Comparison of ENCODE assay signal across 16 cellular contexts in the genomic region with DNA sequence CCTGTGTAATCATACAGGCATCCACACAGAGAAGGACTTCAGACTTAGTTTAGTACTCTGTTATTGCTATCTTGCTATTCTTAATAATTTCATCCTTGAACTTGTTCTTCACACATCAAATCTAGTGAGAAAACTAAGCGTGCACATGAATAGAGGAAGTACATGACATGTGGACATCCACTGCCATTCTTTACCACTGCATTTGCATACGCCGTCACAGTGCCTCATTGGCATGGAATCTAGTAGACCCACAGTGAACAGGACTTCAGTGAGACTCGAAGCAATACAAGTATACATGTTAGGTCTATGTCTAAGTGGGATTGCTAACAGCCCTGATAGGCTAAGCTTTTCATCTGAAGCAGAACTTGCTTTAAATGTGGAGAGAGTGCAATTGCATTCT.
DNase-seq lines count a peak whose midpoint lies in the region; ATAC-seq and TF ChIP-seq lines count a peak whose summit lies in the region.
"Had no signal": no experiment of that assay in that cellular context is flagged by ENCODE, and none has a peak within 500 bp of the region (broad histone marks: within the 10 kb centered on the region; RNA-seq: fewer than 3 reads in every experiment).

No MANE protein-coding gene starts in this region.

- H3K4me3 ChIP-seq in Peyer's patch (no peak overlapping the region), PC-9 (no peak overlapping the region), SK-N-SH (ENCODE audit: low read depth in 2 of 2, low read length in 1 of 2) (no peak overlapping the region)
- H3K4me3 ChIP-seq: sigmoid colon had no signal

- H3K79me2 ChIP-seq in PC-9 (ENCODE audit: low read depth) (no peaks in the 10 kb centered on the region), SK-N-SH (ENCODE audit: insufficient read depth) (no peaks in the 10 kb centered on the region)

- H3K9me3 ChIP-seq in Peyer's patch = no peaks in the 10 kb centered on the region
- H3K9me3 ChIP-seq in PC-9 (ENCODE audit: insufficient read depth, low read depth) = no peaks in the 10 kb centered on the region
- no peaks in the 10 kb centered on the region for H3K9me3 ChIP-seq in SK-N-SH
- H3K9me3 ChIP-seq: BE2C, sigmoid colon had no signal

- H3K27me3 ChIP-seq in Peyer's patch = no peaks in the 10 kb centered on the region
- no peaks in the 10 kb centered on the region for H3K27me3 ChIP-seq in PC-9 (ENCODE audit: insufficient read depth, low read depth)
- no peaks in the 10 kb centered on the region for H3K27me3 ChIP-seq in SK-N-SH (ENCODE audit: insufficient read depth)
- H3K27me3 ChIP-seq: BE2C, brain microvascular endothelial cell, sigmoid colon had no signal

- TF ChIP-seq EP300 in SK-N-SH (IDR thresholded peaks at IDR 0.05; ENCODE audit: borderline replicate concordance in 1 of 2, low read depth in 1 of 2, low read length in 1 of 2) = no peak

- 39% methylated on average over 4 of the region's 4 CpGs for WGBS in SK-N-SH (ENCODE audit: low lambda C conversion rate)

- TF ChIP-seq CTCF in Peyer's patch (IDR thresholded peaks at IDR 0.05) (no peak), PC-9 (conservative IDR thresholded peaks at IDR 0.05) (no peak), SK-N-SH (IDR thresholded peaks at IDR 0.05) (no peak)

- CTCF ChIA-PET in PC-9 (lab: Charles Lee) (no interaction called here), SK-N-SH (lab: Yijun Ruan, JAX) (interaction anchor here (0.9 to 1.5 kb wide), 3 partner anchors 11 to 590 kb away, joined by 3 to 7 read pairs (median 3); no protein-coding TSS in a partner anchor)

- no peak for TF ChIP-seq RAD21 in SK-N-SH (IDR thresholded peaks at IDR 0.05; ENCODE audit: low read length)

- H3K4me2 ChIP-seq in PC-9 = no peak overlapping the region
- no peak overlapping the region for H3K4me2 ChIP-seq in SK-N-SH

- DNase-seq in Peyer's patch (peak in 2 of 3 donors; percentile 61 to 71), PC-9 (no peak), SK-N-SH (no peak), NCI-H1048 (lab: John Stamatoyannopoulos, UW) (no peak)
- DNase-seq: activated CD4-positive, alpha-beta T cell treated with anti-CD3 and anti-CD28 coated beads, Interleukin-2, amount 50 U/mL, for 48 hours; activated effector memory CD4-positive, alpha-beta T cell treated with Interleukin-2 at 50 U/mL for 16 hours; BE2C; brain microvascular endothelial cell; endodermal cell; PC-3; sigmoid colon; T-helper 2 cell had no signal

- H3K36me3 ChIP-seq in Peyer's patch (no peaks in the 10 kb centered on the region), PC-9 (ENCODE audit: low read depth) (no peaks in the 10 kb centered on the region), SK-N-SH (replicated peaks in 1 of 2; ENCODE audit: control insufficient read depth in 1 of 2, insufficient read depth in 2 of 2, low read length in 1 of 2) (no peaks in the 10 kb centered on the region)
- H3K36me3 ChIP-seq: BE2C, brain microvascular endothelial cell, sigmoid colon had no signal

- H4K20me1 ChIP-seq in PC-9 (ENCODE audit: insufficient read depth) (no peaks in the 10 kb centered on the region), SK-N-SH (ENCODE audit: insufficient read depth) (no peaks in the 10 kb centered on the region)

- POLR2A ChIA-PET in PC-9 (lab: Charles Lee; ENCODE audit: unreplicated experiment) (no interaction called here), SK-N-SH (lab: Yijun Ruan, JAX) (no interaction called here)

- no TSS peak for BruUV-seq in PC-9 (replicated peaks; lab: Mats Ljungman, UMichigan)

- no peaks in the 10 kb centered on the region for H3K4me1 ChIP-seq in Peyer's patch
- H3K4me1 ChIP-seq in PC-9 (replicated peaks; ENCODE audit: insufficient read depth) = no peaks in the 10 kb centered on the region
- H3K4me1 ChIP-seq in SK-N-SH (ENCODE audit: control insufficient read depth in 1 of 2, insufficient read depth in 2 of 2, low read depth in 1 of 2, low read length in 1 of 2) = no peaks in the 10 kb centered on the region
- H3K4me1 ChIP-seq: BE2C had no signal

- ATAC-seq in GM18867 (IDR thresholded peaks at IDR 0.05; ENCODE audit: unreplicated experiment) = peak; percentile 96
- ATAC-seq in GM21526 (IDR thresholded peaks at IDR 0.05; ENCODE audit: low FRiP score, unreplicated experiment) = peak; percentile 93
- peak; percentile 77 for ATAC-seq in HG03095 (IDR thresholded peaks at IDR 0.05; ENCODE audit: unreplicated experiment)
- ATAC-seq in HG02973 (IDR thresholded peaks at IDR 0.05; ENCODE audit: unreplicated experiment) = no peak
- ATAC-seq: PC-3 had no signal

- no peak overlapping the region for H3K9ac ChIP-seq in SK-N-SH

- no peak overlapping the region for H3K27ac ChIP-seq in Peyer's patch
- no peak overlapping the region for H3K27ac ChIP-seq in PC-9
- H3K27ac ChIP-seq in SK-N-SH (ENCODE audit: low read depth in 2 of 2, low read length in 1 of 2) = no peak overlapping the region
- H3K27ac ChIP-seq: brain microvascular endothelial cell, sigmoid colon had no signal

- H2AFZ ChIP-seq in PC-9 (no peak overlapping the region), SK-N-SH (ENCODE audit: low read depth) (no peak overlapping the region)

- H3F3A ChIP-seq in PC-9 (ENCODE audit: insufficient read depth, low read depth) (no peaks in the 10 kb centered on the region), SK-N-SH (replicated peaks; ENCODE audit: insufficient read depth) (no peaks in the 10 kb centered on the region)

- no peak for TF ChIP-seq POLR2A in Peyer's patch (IDR thresholded peaks at IDR 0.05)

- no peaks in the 10 kb centered on the region for H3K9me2 ChIP-seq in PC-9 (ENCODE audit: insufficient read depth)
- no peaks in the 10 kb centered on the region for H3K9me2 ChIP-seq in SK-N-SH

- intact Hi-C loops in PC-9 (cut with micrococcal nuclease; ENCODE audit: unreplicated experiment) = no loop called here

TF ChIP-seq in SK-N-SH, 30 proteins besides CTCF, POLR2A, EP300 and RAD21 (continues in another document):
- no peak for TF ChIP-seq SIN3A (IDR thresholded peaks at IDR 0.05; ENCODE audit: borderline replicate concordance, low read depth, low read length)
- TF ChIP-seq TAF1 (IDR thresholded peaks at IDR 0.05; ENCODE audit: borderline replicate concordance, low read depth, low read length) = no peak
- TF ChIP-seq POLR2AphosphoS5 (IDR thresholded peaks at IDR 0.05; ENCODE audit: low read depth, low read length) = no peak
- no peak for TF ChIP-seq JUND (IDR thresholded peaks at IDR 0.05)
- no peak for TF ChIP-seq MEF2A (IDR thresholded peaks at IDR 0.05; ENCODE audit: borderline replicate concordance, low read depth)
- TF ChIP-seq, protein P1, sequence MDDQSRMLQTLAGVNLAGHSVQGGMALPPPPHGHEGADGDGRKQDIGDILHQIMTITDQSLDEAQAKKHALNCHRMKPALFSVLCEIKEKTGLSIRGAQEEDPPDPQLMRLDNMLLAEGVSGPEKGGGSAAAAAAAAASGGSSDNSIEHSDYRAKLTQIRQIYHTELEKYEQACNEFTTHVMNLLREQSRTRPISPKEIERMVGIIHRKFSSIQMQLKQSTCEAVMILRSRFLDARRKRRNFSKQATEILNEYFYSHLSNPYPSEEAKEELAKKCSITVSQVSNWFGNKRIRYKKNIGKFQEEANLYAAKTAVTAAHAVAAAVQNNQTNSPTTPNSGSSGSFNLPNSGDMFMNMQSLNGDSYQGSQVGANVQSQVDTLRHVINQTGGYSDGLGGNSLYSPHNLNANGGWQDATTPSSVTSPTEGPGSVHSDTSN (IDR thresholded peaks at IDR 0.05) = no peak
- no peak for TF ChIP-seq FOSL2 (IDR thresholded peaks at IDR 0.05; ENCODE audit: borderline replicate concordance, low read depth)
- no peak for TF ChIP-seq YY1 (IDR thresholded peaks at IDR 0.05; ENCODE audit: low read depth)
- no peak for TF ChIP-seq FOXJ3 (CRISPR knock-in tag; IDR thresholded peaks at IDR 0.05)
- TF ChIP-seq, protein P2, sequence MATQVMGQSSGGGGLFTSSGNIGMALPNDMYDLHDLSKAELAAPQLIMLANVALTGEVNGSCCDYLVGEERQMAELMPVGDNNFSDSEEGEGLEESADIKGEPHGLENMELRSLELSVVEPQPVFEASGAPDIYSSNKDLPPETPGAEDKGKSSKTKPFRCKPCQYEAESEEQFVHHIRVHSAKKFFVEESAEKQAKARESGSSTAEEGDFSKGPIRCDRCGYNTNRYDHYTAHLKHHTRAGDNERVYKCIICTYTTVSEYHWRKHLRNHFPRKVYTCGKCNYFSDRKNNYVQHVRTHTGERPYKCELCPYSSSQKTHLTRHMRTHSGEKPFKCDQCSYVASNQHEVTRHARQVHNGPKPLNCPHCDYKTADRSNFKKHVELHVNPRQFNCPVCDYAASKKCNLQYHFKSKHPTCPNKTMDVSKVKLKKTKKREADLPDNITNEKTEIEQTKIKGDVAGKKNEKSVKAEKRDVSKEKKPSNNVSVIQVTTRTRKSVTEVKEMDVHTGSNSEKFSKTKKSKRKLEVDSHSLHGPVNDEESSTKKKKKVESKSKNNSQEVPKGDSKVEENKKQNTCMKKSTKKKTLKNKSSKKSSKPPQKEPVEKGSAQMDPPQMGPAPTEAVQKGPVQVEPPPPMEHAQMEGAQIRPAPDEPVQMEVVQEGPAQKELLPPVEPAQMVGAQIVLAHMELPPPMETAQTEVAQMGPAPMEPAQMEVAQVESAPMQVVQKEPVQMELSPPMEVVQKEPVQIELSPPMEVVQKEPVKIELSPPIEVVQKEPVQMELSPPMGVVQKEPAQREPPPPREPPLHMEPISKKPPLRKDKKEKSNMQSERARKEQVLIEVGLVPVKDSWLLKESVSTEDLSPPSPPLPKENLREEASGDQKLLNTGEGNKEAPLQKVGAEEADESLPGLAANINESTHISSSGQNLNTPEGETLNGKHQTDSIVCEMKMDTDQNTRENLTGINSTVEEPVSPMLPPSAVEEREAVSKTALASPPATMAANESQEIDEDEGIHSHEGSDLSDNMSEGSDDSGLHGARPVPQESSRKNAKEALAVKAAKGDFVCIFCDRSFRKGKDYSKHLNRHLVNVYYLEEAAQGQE (IDR thresholded peaks at IDR 0.05; ENCODE audit: low read depth, low read length) = no peak
- TF ChIP-seq, protein P3, sequence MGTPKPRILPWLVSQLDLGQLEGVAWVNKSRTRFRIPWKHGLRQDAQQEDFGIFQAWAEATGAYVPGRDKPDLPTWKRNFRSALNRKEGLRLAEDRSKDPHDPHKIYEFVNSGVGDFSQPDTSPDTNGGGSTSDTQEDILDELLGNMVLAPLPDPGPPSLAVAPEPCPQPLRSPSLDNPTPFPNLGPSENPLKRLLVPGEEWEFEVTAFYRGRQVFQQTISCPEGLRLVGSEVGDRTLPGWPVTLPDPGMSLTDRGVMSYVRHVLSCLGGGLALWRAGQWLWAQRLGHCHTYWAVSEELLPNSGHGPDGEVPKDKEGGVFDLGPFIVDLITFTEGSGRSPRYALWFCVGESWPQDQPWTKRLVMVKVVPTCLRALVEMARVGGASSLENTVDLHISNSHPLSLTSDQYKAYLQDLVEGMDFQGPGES (IDR thresholded peaks at IDR 0.05; ENCODE audit: low read depth, low read length) = no peak
- TF ChIP-seq ELF1 (IDR thresholded peaks at IDR 0.05) = no peak

Comparison
In these comparisons a context has a peak if more than half of its experiments do, and no peak if none do; other contexts are left out.
1. DNase-seq: peak in Peyer's patch (2 of 3); none in PC-9 (0 of 2), SK-N-SH (single experiment) and NCI-H1048 (single experiment).